Comparison of ENCODE assay signal across 8 cellular contexts in the genomic region with DNA sequence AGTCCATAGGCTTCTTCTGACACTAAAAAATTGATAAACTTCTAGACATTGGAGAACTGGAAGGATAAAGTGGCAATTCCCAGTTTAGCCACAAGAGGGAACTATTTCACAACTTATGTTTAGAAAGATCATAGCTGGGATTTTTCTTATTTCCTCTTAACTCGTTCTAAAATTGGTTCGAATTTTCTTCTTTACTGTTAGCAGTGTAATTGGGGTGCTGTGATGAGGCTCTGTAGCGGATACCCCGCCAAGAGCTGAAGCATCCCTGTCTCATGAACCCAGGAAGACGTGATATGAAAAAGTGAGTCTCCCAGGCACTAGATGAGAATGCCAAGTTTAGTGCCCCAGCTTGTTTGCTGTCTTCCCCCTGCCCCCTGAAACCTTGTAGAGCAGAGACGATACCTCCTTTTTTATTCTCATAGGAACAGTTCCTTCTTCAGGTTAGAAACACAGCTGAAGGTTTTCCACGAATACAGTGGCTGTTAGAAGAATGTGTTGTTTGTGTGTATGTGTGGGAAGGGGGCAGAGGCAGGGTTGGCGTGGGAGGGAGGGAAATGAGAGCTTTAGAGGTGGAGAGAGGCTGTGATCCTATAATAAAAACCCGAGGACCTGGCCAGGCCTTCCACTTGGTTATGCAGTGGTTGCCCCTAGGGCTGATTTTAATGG.
DNase-seq lines count a peak whose midpoint lies in the region; ATAC-seq and FAIRE-seq lines count a peak whose summit lies in the region.

No MANE protein-coding gene starts in this region.

- peaks cover 3 to 5% of the 10 kb centered on the region in 2 donors for H3K4me1 Mint-ChIP-seq in effector memory CD8-positive, alpha-beta T cell (ENCODE audit: low read depth in 2 of 2)
- H3K4me1 Mint-ChIP-seq in T-helper 2 cell treated with Interferon-gamma antibody and Interleukin-4, amounts not matched to agents 5 μg/mL and 100 μg/mL, for 36 hours (ENCODE audit: low read depth), result peaks cover 3% of the 10 kb centered on the region

- peak; percentile 48 for FAIRE-seq in RCC 7860 (lab: Jason Lieb, UNC)

- peak overlapping the region; percentile 30 to 56 for H3K4me3 Mint-ChIP-seq in effector memory CD8-positive, alpha-beta T cell
- H3K4me3 Mint-ChIP-seq in T-helper 2 cell treated with Interferon-gamma antibody and Interleukin-4, amounts not matched to agents 5 μg/mL and 100 μg/mL, for 36 hours, result no peak overlapping the region

- no peaks in the 10 kb centered on the region for H3K36me3 Mint-ChIP-seq in effector memory CD8-positive, alpha-beta T cell (ENCODE audit: insufficient read depth)
- H3K36me3 Mint-ChIP-seq in T-helper 2 cell treated with Interferon-gamma antibody and Interleukin-4, amounts not matched to agents 5 μg/mL and 100 μg/mL, for 36 hours (ENCODE audit: low read depth), result no peaks in the 10 kb centered on the region

- ATAC-seq in HG03342 (IDR thresholded peaks at IDR 0.05; ENCODE audit: unreplicated experiment), result peak; percentile 46
- ATAC-seq in effector memory CD8-positive, alpha-beta T cell (replicated peaks), result peak; percentile 32
- ATAC-seq in GM19395 (IDR thresholded peaks at IDR 0.05; ENCODE audit: unreplicated experiment), result no peak

- peaks cover 9 to 21% of the 10 kb centered on the region in 2 donors for H3K27me3 Mint-ChIP-seq in effector memory CD8-positive, alpha-beta T cell
- H3K27me3 Mint-ChIP-seq in T-helper 2 cell treated with Interferon-gamma antibody and Interleukin-4, amounts not matched to agents 5 μg/mL and 100 μg/mL, for 36 hours (ENCODE audit: low read depth), result peaks cover 4% of the 10 kb centered on the region

- DNase-seq in NCI-H510A treated with DMSO at 0.1 percent for 48 hours (lab: John Stamatoyannopoulos, UW) (peak; percentile 35), NCI-H510A (lab: John Stamatoyannopoulos, UW) (no peak), RCC 7860 (ENCODE audit: low spot score) (peak; percentile 33), middle frontal gyrus (ENCODE audit: extremely low spot score, low spot score) (peak; percentile 69)
- DNase-seq in effector memory CD8-positive, alpha-beta T cell, result peak; percentile 35 to 40 (median 36)
- no peak for DNase-seq in T-helper 2 cell treated with Interferon-gamma antibody and Interleukin-4, amounts not matched to agents 5 μg/mL and 100 μg/mL, for 36 hours (ENCODE audit: low spot score)

- H3K9me3 Mint-ChIP-seq in effector memory CD8-positive, alpha-beta T cell, result no peaks in the 10 kb centered on the region
- no peaks in the 10 kb centered on the region for H3K9me3 Mint-ChIP-seq in T-helper 2 cell treated with Interferon-gamma antibody and Interleukin-4, amounts not matched to agents 5 μg/mL and 100 μg/mL, for 36 hours

- H3K27ac Mint-ChIP-seq in effector memory CD8-positive, alpha-beta T cell, result no peak overlapping the region
- no peak overlapping the region for H3K27ac Mint-ChIP-seq in T-helper 2 cell treated with Interferon-gamma antibody and Interleukin-4, amounts not matched to agents 5 μg/mL and 100 μg/mL, for 36 hours

Comparison
In these comparisons a context has a peak if more than half of its experiments do, and no peak if none do; other contexts are left out.
1. DNase-seq: peak in NCI-H510A treated with DMSO at 0.1 percent for 48 hours (single experiment), RCC 7860 (single experiment), effector memory CD8-positive, alpha-beta T cell (3 of 3) and middle frontal gyrus (single experiment); none in NCI-H510A (single experiment) and T-helper 2 cell treated with Interferon-gamma antibody and Interleukin-4, amounts not matched to agents 5 μg/mL and 100 μg/mL, for 36 hours (single experiment).